In genomic region chr17:44363613-44364159, GRCh38 we compare ENCODE assay signal across 8 cellular contexts. TPM values are rescaled to one million over a fixed set of nuclear protein-coding genes. Genes with fewer than 3 reads are reported as not detected.
DNase-seq lines count a peak whose midpoint lies in the region; ATAC-seq and TF ChIP-seq lines count a peak whose summit lies in the region.

Gene FAM171A2, minus strand, starts transcription at chr17:44363853. Its CDS starts 139 bp downstream, at chr17:44363714.

- intact Hi-C loops in activated naive CD4-positive, alpha-beta T cell treated with anti-CD3 and anti-CD28 coated beads for 36 hours (cut with micrococcal nuclease): no loop called here

- peaks cover 15% of the 10 kb centered on the region for H3K27me3 Mint-ChIP-seq in activated naive CD4-positive, alpha-beta T cell treated with anti-CD3 and anti-CD28 coated beads for 36 hours (ENCODE audit: low read depth)

- CTCF ChIA-PET in activated naive CD4-positive, alpha-beta T cell treated with anti-CD3 and anti-CD28 coated beads for 36 hours (lab: Charles Lee): interaction anchor here (0.6 to 2.6 kb wide), 11 partner anchors 9 to 177 kb away, joined by 3 to 13 read pairs (median 4); partner anchors contain the start of gene TMUB2

- peaks cover 4% of the 10 kb centered on the region for H3K4me1 Mint-ChIP-seq in activated naive CD4-positive, alpha-beta T cell treated with anti-CD3 and anti-CD28 coated beads for 36 hours (ENCODE audit: low read depth)

- H3K4me3 Mint-ChIP-seq in activated naive CD4-positive, alpha-beta T cell treated with anti-CD3 and anti-CD28 coated beads for 36 hours: peak within 1 kb of the TSS; percentile 63

- peak; percentile 51 for TF ChIP-seq POLR2A in Raji (IDR thresholded peaks at IDR 0.05; ENCODE audit: insufficient read depth, low read depth, low read length)
- TF ChIP-seq POLR2A in upper lobe of left lung (IDR thresholded peaks at IDR 0.05): no peak

- no peak within 1 kb of the TSS for H3K27ac Mint-ChIP-seq in activated naive CD4-positive, alpha-beta T cell treated with anti-CD3 and anti-CD28 coated beads for 36 hours

- no peaks in the 10 kb centered on the region; the same call in 1 of the 2 replicates for H3K27me3 ChIP-seq in HUES48 (ENCODE audit: control insufficient read depth, insufficient read depth, low read length)
- H3K27me3 ChIP-seq in upper lobe of left lung: peaks cover 0 to 9% (median 3%) of the 10 kb centered on the region in 4 donors

- H3K9ac ChIP-seq in HUES48 (ENCODE audit: low read depth, low read length): peak within 1 kb of the TSS; percentile 48; the same call in 1 of the 2 replicates

- ATAC-seq in upper lobe of left lung (ENCODE audit: low FRiP score in 2 of 2) (peak; percentile 66 to 96), HG03175 (IDR thresholded peaks at IDR 0.05; ENCODE audit: unreplicated experiment) (no peak)

- H3K4me1 ChIP-seq in HUES48 (ENCODE audit: control insufficient read depth, insufficient read depth, low read length): peaks cover 21% of the 10 kb centered on the region
- H3K4me1 ChIP-seq in upper lobe of left lung: peaks cover 15 to 28% (median 20%) of the 10 kb centered on the region in 4 donors

- H3K9me3 ChIP-seq in HUES48 (ENCODE audit: control insufficient read depth, insufficient read depth, low read length) (no peaks in the 10 kb centered on the region), upper lobe of left lung (no peaks in the 10 kb centered on the region)

- peak; percentile 83 for TF ChIP-seq CTCF in GM12865 (IDR thresholded peaks at IDR 0.05; ENCODE audit: insufficient read depth, low read depth, low read length, missing control alignments)
- TF ChIP-seq CTCF in upper lobe of left lung (IDR thresholded peaks at IDR 0.05): peak; percentile 84 to 97 (median 87)

- H3K36me3 ChIP-seq in HUES48 (ENCODE audit: control insufficient read depth, insufficient read depth, low read length) (peaks cover 11% of the 10 kb centered on the region; the same call in 1 of the 2 replicates), upper lobe of left lung (no peaks in the 10 kb centered on the region)

- no peaks in the 10 kb centered on the region for H3K9me3 Mint-ChIP-seq in activated naive CD4-positive, alpha-beta T cell treated with anti-CD3 and anti-CD28 coated beads for 36 hours

- H3K4me3 ChIP-seq in GM12865 (ENCODE audit: low read depth, low read length) (peak within 1 kb of the TSS; percentile 47), HUES48 (ENCODE audit: low read depth, low read length) (peak within 1 kb of the TSS; percentile 79), upper lobe of left lung (peak within 1 kb of the TSS; percentile 48 to 82 (median 56))

- no peak for TF ChIP-seq EP300 in upper lobe of left lung (IDR thresholded peaks at IDR 0.05)

- H3K27ac ChIP-seq in HUES48 (ENCODE audit: low read depth, low read length) (peak within 1 kb of the TSS; percentile 35), upper lobe of left lung (peak within 1 kb of the TSS in 3 of 4 donors; percentile 21 to 74 (median 44))

- WGBS in upper lobe of left lung, 2 donors: 2 to 7% methylated on average over 1 to 9 of the region's 63 CpGs

- DNase-seq in GM12865 (ENCODE audit: low read depth): peak; percentile 71
- DNase-seq in activated naive CD4-positive, alpha-beta T cell treated with anti-CD3 and anti-CD28 coated beads for 36 hours: peak; percentile 66
- DNase-seq in glomerular endothelial cell (ENCODE audit: extremely low read depth, low read depth, low spot score): no peak
- DNase-seq in occipital lobe (lab: John Stamatoyannopoulos, UW): no peak
- peak; percentile 56 to 95 for DNase-seq in upper lobe of left lung

- no peaks in the 10 kb centered on the region for H3K36me3 Mint-ChIP-seq in activated naive CD4-positive, alpha-beta T cell treated with anti-CD3 and anti-CD28 coated beads for 36 hours (ENCODE audit: low read depth)

RNA-seq across cellular contexts. Expression of gene FAM171A2, which starts in this region (rescaled TPM):
- total RNA-seq in activated naive CD4-positive, alpha-beta T cell treated with anti-CD3 and anti-CD28 coated beads for 36 hours: under 1 TPM; 0.12 to 0.21 TPM
- total RNA-seq in glomerular endothelial cell (25.0 and 28.9 TPM in 2 replicates), occipital lobe (60.8 TPM), upper lobe of left lung (1 to 10 TPM in 2 of 6 donors, under 1 TPM in 3, not detected in 1; 0.61 to 4.6 (median 0.98) TPM)

Comparison
In these comparisons a context has a peak if more than half of its experiments do, and no peak if none do; other contexts are left out.
1. Peak in DNase-seq in activated naive CD4-positive, alpha-beta T cell treated with anti-CD3 and anti-CD28 coated beads for 36 hours; RNA of the gene not detected or under 1 TPM.
2. DNase-seq: peak in GM12865 (single experiment) and upper lobe of left lung (2 of 2); none in glomerular endothelial cell (single experiment) and occipital lobe (single experiment).
3. Peak in every context shown above with its lines, with median percentiles within 50 percentile points of each other: H3K4me3 ChIP-seq.